Comparison of ENCODE assay signal across 23 cellular contexts in genomic region chr3:197796087-197796486, GRCh38. TPM values are rescaled to one million over a fixed set of nuclear protein-coding genes. Genes with fewer than 3 reads are reported as not detected.
DNase-seq lines count a peak whose midpoint lies in the region; ATAC-seq and TF ChIP-seq lines count a peak whose summit lies in the region.
"Had no signal": no experiment of that assay in that cellular context is flagged by ENCODE, and none has a peak within 500 bp of the region (broad histone marks: within the 10 kb centered on the region; RNA-seq: fewer than 3 reads in every experiment).

No MANE protein-coding gene starts in this region.

- H3K4me1 ChIP-seq in mammary epithelial cell (ENCODE audit: insufficient read depth, low read length), result peaks cover 27% of the 10 kb centered on the region
- peaks cover 0 to 58% (median 44%) of the 10 kb centered on the region in 4 donors for H3K4me1 ChIP-seq in sigmoid colon
- peaks cover 6% of the 10 kb centered on the region for H3K4me1 ChIP-seq in HAP-1

- H3K79me2 ChIP-seq in mammary epithelial cell (ENCODE audit: insufficient read depth, low read length), result peaks cover 97% of the 10 kb centered on the region

- TF ChIP-seq POLR2A in sigmoid colon (IDR thresholded peaks at IDR 0.05), result no peak

- CTCF ChIA-PET in MCF 10A (lab: Yijun Ruan, JAX) (interaction anchor here (1.0 to 1.6 kb wide), 2 partner anchors 12 to 82 kb away, joined by 4 to 7 read pairs; no protein-coding TSS in a partner anchor), mammary epithelial cell (lab: Charles Lee; ENCODE audit: low non-redundant PET) (no interaction called here), activated B cell treated with CpG ODN at 0.5 μM for 24 hours (lab: Charles Lee) (no interaction called here), RWPE1 (lab: Yijun Ruan, JAX) (no interaction called here)

- H3K36me3 Mint-ChIP-seq in MCF 10A (ENCODE audit: insufficient read depth, unreplicated experiment) (peaks cover 17% of the 10 kb centered on the region), IgD-negative memory B cell (no peaks in the 10 kb centered on the region), activated B cell treated with CpG ODN at 0.5 μM for 24 hours (ENCODE audit: low read depth) (peaks cover 8% of the 10 kb centered on the region)
- peaks cover 10 to 47% of the 10 kb centered on the region in 2 donors for H3K36me3 Mint-ChIP-seq in stimulated activated naive B cell treated with anti-CD40 and anti-IgM and Interleukin-4, amounts not matched to agents 10 μg/mL and 1 μg/mL and 100 μg/mL, for 72 hours

- no peak overlapping the region for H3K9ac ChIP-seq in mammary epithelial cell (ENCODE audit: insufficient read depth, low read length)

- no peak overlapping the region for H3K4me3 Mint-ChIP-seq in MCF 10A (ENCODE audit: unreplicated experiment)
- peak overlapping the region in 2 of 4 donors; percentile 0 to 17 for H3K4me3 Mint-ChIP-seq in IgD-negative memory B cell
- no peak overlapping the region for H3K4me3 Mint-ChIP-seq in activated B cell treated with CpG ODN at 0.5 μM for 24 hours
- H3K4me3 Mint-ChIP-seq in stimulated activated naive B cell treated with anti-CD40 and anti-IgM and Interleukin-4, amounts not matched to agents 10 μg/mL and 1 μg/mL and 100 μg/mL, for 72 hours, result peak overlapping the region in 1 of 2 donors; percentile 29
- H3K4me3 Mint-ChIP-seq: activated T-cell treated with anti-CD3 and anti-CD28 coated beads, Interleukin-2, amount 50 U/mL, for 4 hours; GM23338; nephron had no signal

- H4K20me1 ChIP-seq in mammary epithelial cell (ENCODE audit: insufficient read depth, low read length), result peaks cover 8% of the 10 kb centered on the region

- no peaks in the 10 kb centered on the region for H3K27me3 ChIP-seq in mammary epithelial cell (ENCODE audit: insufficient read depth, low read length)
- no peaks in the 10 kb centered on the region for H3K27me3 ChIP-seq in sigmoid colon
- H3K27me3 ChIP-seq in HAP-1 (ENCODE audit: low read depth), result no peaks in the 10 kb centered on the region
- H3K27me3 ChIP-seq: left lung, ovary, SJSA1, transverse colon had no signal

- H3K4me3 ChIP-seq in mammary epithelial cell (replicated peaks in 1 of 3; ENCODE audit: insufficient read depth in 1 of 3, low read depth in 2 of 3, low read length in 3 of 3) (no peak overlapping the region), sigmoid colon (no peak overlapping the region), HAP-1 (no peak overlapping the region)
- H3K4me3 ChIP-seq: GM23338, left lung, ovary, SJSA1, transverse colon had no signal

- H3K4me1 Mint-ChIP-seq in MCF 10A (ENCODE audit: insufficient read depth, unreplicated experiment) (peaks cover 28% of the 10 kb centered on the region), IgD-negative memory B cell (peaks cover 47 to 60% (median 58%) of the 10 kb centered on the region in 3 donors), activated B cell treated with CpG ODN at 0.5 μM for 24 hours (peaks cover 77% of the 10 kb centered on the region)
- peaks cover 40 to 76% of the 10 kb centered on the region in 2 donors for H3K4me1 Mint-ChIP-seq in stimulated activated naive B cell treated with anti-CD40 and anti-IgM and Interleukin-4, amounts not matched to agents 10 μg/mL and 1 μg/mL and 100 μg/mL, for 72 hours

- WGBS in mammary epithelial cell (ENCODE audit: low coverage, missing lambda C conversion rate), result 75% methylated on average over 4 of the region's 4 CpGs
- WGBS in sigmoid colon, 2 donors, result 63 to 67% methylated on average over 4 of the region's 4 CpGs

- no peak for DNase-seq in MCF 10A (ENCODE audit: unreplicated experiment)
- DNase-seq in mammary epithelial cell, result no peak
- DNase-seq in activated B cell treated with CpG ODN at 0.5 μM for 24 hours, result no peak
- no peak for DNase-seq in stimulated activated naive B cell treated with anti-CD40 and anti-IgM and Interleukin-4, amounts not matched to agents 10 μg/mL and 1 μg/mL and 100 μg/mL, for 72 hours
- DNase-seq in sigmoid colon, result no peak
- DNase-seq in RWPE1 (ENCODE audit: low spot score), result no peak
- no peak for DNase-seq in HAP-1 (ENCODE audit: low spot score in 2 of 2)
- DNase-seq: activated CD4-positive, alpha-beta T cell treated with anti-CD3 and anti-CD28 coated beads for 1 hour; activated T-cell treated with anti-CD3 and anti-CD28 coated beads, Interleukin-2, amount 50 U/mL, for 4 hours; C1 segment of cervical spinal cord; left lung; midbrain; NCI-H1105 treated with DMSO at 0.1 percent for 48 hours; NCI-H1930; NCI-H69; ovary; stimulated activated CD4-positive, alpha-beta T cell treated with anti-CD3 and anti-CD28 coated beads, Interleukin-2, amount 100 ng/mL, for 24 hours; transverse colon had no signal

- H3K36me3 ChIP-seq in mammary epithelial cell (ENCODE audit: insufficient read depth, low read length) (no peaks in the 10 kb centered on the region), sigmoid colon (no peaks in the 10 kb centered on the region), HAP-1 (replicated peaks) (0 out of 2 replicates have a peak, but pooled peaks cover 4% of the 10 kb centered on the region)
- H3K36me3 ChIP-seq: left lung, ovary, transverse colon had no signal

- POLR2A ChIA-PET in MCF 10A (lab: Yijun Ruan, JAX), result interaction anchor here (0.6 to 6.0 kb wide), 8 partner anchors 11 to 1156 kb away, joined by 3 to 55 read pairs (median 4); partner anchors contain the start of genes FYTTD1, NRROS and RPL35A
- POLR2A ChIA-PET in activated B cell treated with CpG ODN at 0.5 μM for 24 hours (lab: Charles Lee), result interaction anchor here (0.7 to 1.5 kb wide), 2 partner anchors 10 to 14 kb away, joined by 5 to 13 read pairs; no protein-coding TSS in a partner anchor
- POLR2A ChIA-PET in RWPE1 (lab: Yijun Ruan, JAX; ENCODE audit: low non-redundant PET), result no interaction called here

- intact Hi-C loops in MCF 10A (cut with micrococcal nuclease) (no loop called here), mammary epithelial cell (cut with micrococcal nuclease) (no loop called here), activated B cell treated with CpG ODN at 0.5 μM for 24 hours (cut with micrococcal nuclease) (no loop called here), sigmoid colon (cut with DNase I) (no loop called here)

- H3K4me2 ChIP-seq in mammary epithelial cell (ENCODE audit: insufficient read depth, low read depth, low read length), result no peak overlapping the region
- H3K4me2 ChIP-seq: GM23338 had no signal

- TF ChIP-seq EP300 in sigmoid colon (IDR thresholded peaks at IDR 0.05), result no peak

- H2AFZ ChIP-seq in mammary epithelial cell (ENCODE audit: low read depth, low read length), result no peak overlapping the region
- H2AFZ ChIP-seq: GM23338 had no signal

- ATAC-seq in activated B cell treated with CpG ODN at 0.5 μM for 24 hours (ENCODE audit: low read depth), result no peak
- ATAC-seq in stimulated activated naive B cell treated with anti-CD40 and anti-IgM and Interleukin-4, amounts not matched to agents 10 μg/mL and 1 μg/mL and 100 μg/mL, for 72 hours (replicated peaks), result no peak
- ATAC-seq: activated T-cell treated with anti-CD3 and anti-CD28 coated beads, Interleukin-2, amount 50 U/mL, for 4 hours; GM23338; left lung had no signal

- H3K27me3 Mint-ChIP-seq in MCF 10A (ENCODE audit: insufficient read depth, unreplicated experiment), result no peaks in the 10 kb centered on the region
- no peaks in the 10 kb centered on the region for H3K27me3 Mint-ChIP-seq in IgD-negative memory B cell
- no peaks in the 10 kb centered on the region for H3K27me3 Mint-ChIP-seq in activated B cell treated with CpG ODN at 0.5 μM for 24 hours
- H3K27me3 Mint-ChIP-seq in stimulated activated naive B cell treated with anti-CD40 and anti-IgM and Interleukin-4, amounts not matched to agents 10 μg/mL and 1 μg/mL and 100 μg/mL, for 72 hours, result no peaks in the 10 kb centered on the region

- dilution Hi-C loops in mammary epithelial cell (cut with HindIII; ENCODE audit: low sequenced_read_pairs), result loop anchor here (5.0 kb wide), 1 partner anchor 39 kb away; no protein-coding TSS in a partner anchor

- H3K9me3 Mint-ChIP-seq in MCF 10A (ENCODE audit: unreplicated experiment), result no peaks in the 10 kb centered on the region
- H3K9me3 Mint-ChIP-seq in IgD-negative memory B cell, result no peaks in the 10 kb centered on the region
- H3K9me3 Mint-ChIP-seq in activated B cell treated with CpG ODN at 0.5 μM for 24 hours, result no peaks in the 10 kb centered on the region
- no peaks in the 10 kb centered on the region for H3K9me3 Mint-ChIP-seq in stimulated activated naive B cell treated with anti-CD40 and anti-IgM and Interleukin-4, amounts not matched to agents 10 μg/mL and 1 μg/mL and 100 μg/mL, for 72 hours
- H3K9me3 Mint-ChIP-seq: activated T-cell treated with anti-CD3 and anti-CD28 coated beads, Interleukin-2, amount 50 U/mL, for 4 hours; GM23338; nephron had no signal

- in situ Hi-C loops in mammary epithelial cell (cut with MboI; ENCODE audit: low sequenced_read_pairs in 2 of 2), result no loop called here
- in situ Hi-C loops in HAP-1 (cut with MboI; ENCODE audit: low sequenced_read_pairs), result no loop called here

- H3K27ac ChIP-seq in mammary epithelial cell (ENCODE audit: insufficient read depth, low read depth, low read length) (no peak overlapping the region), sigmoid colon (no peak overlapping the region), RWPE1 (no peak overlapping the region)
- H3K27ac ChIP-seq: HL-60, left lung, ovary, SJSA1, transverse colon had no signal

- BruUV-seq in MCF 10A (replicated peaks; lab: Mats Ljungman, UMichigan), result no TSS peak
- BruUV-seq in mammary epithelial cell (replicated peaks; lab: Mats Ljungman, UMichigan), result no TSS peak

- TF ChIP-seq CTCF in MCF 10A (IDR thresholded peaks at IDR 0.05; ENCODE audit: unreplicated experiment) (no peak), mammary epithelial cell (conservative IDR thresholded peaks at IDR 0.05 in 1 of 2, IDR thresholded peaks at IDR 0.05 in 1 of 2; ENCODE audit: extremely low read depth in 1 of 2, insufficient read depth in 1 of 2, low read depth in 1 of 2, low read length in 2 of 2) (no peak), activated B cell treated with CpG ODN at 0.5 μM for 24 hours (IDR thresholded peaks at IDR 0.05) (no peak), sigmoid colon (IDR thresholded peaks at IDR 0.05) (no peak), RWPE1 (conservative IDR thresholded peaks at IDR 0.05; ENCODE audit: low read depth) (no peak)

- H3K27ac Mint-ChIP-seq in MCF 10A (ENCODE audit: low read depth, unreplicated experiment) (peak overlapping the region; percentile 90), IgD-negative memory B cell (peak overlapping the region in 2 of 3 donors; percentile 49 to 92), activated B cell treated with CpG ODN at 0.5 μM for 24 hours (peak overlapping the region; percentile 68)
- H3K27ac Mint-ChIP-seq in stimulated activated naive B cell treated with anti-CD40 and anti-IgM and Interleukin-4, amounts not matched to agents 10 μg/mL and 1 μg/mL and 100 μg/mL, for 72 hours, result peak overlapping the region; percentile 56
- H3K27ac Mint-ChIP-seq: GM23338, nephron had no signal

- H3K9me3 ChIP-seq in mammary epithelial cell (replicated peaks; ENCODE audit: insufficient read depth, low read length) (no peaks in the 10 kb centered on the region), sigmoid colon (no peaks in the 10 kb centered on the region), HAP-1 (no peaks in the 10 kb centered on the region)
- H3K9me3 ChIP-seq: left lung, ovary, SJSA1, transverse colon had no signal

RNA-seq across cellular contexts. Expression of gene LRCH3, which starts 5.0 kb away (rescaled TPM):
- total RNA-seq in MCF 10A (2022), result 55.3 and 58.8 TPM in 2 replicates
- 10 to 100 TPM; 45.8 to 49.0 TPM for total RNA-seq in mammary epithelial cell
- 19.1 TPM for polyA plus RNA-seq in mammary epithelial cell
- polyA minus RNA-seq in mammary epithelial cell, result 123 TPM
- 24.3 TPM for polyA plus RNA-seq in IgD-negative memory B cell
- 94.1 and 96.1 TPM in 2 replicates for total RNA-seq in activated B cell treated with CpG ODN at 0.5 μM for 24 hours
- total RNA-seq in sigmoid colon, result 100 to 1,000 TPM in 1 of 4 donors, 10 to 100 TPM in 3; 44.7 to 154 (median 49.4) TPM
- 10 to 100 TPM in 1 of 3 donors, 1 to 10 TPM in 2; 4.8 to 15.7 (median 5.5) TPM for polyA plus RNA-seq in sigmoid colon

RNA-seq across cellular contexts. Expression of gene FYTTD1, which starts 46.4 kb away (rescaled TPM):
- 45.9 and 46.3 TPM in 2 replicates for total RNA-seq in MCF 10A (2022)
- 10 to 100 TPM; 49.0 to 59.6 TPM for total RNA-seq in mammary epithelial cell
- polyA plus RNA-seq in mammary epithelial cell, result 21.9 TPM
- polyA minus RNA-seq in mammary epithelial cell, result 24.3 TPM
- polyA plus RNA-seq in IgD-negative memory B cell, result 65.5 TPM
- total RNA-seq in activated B cell treated with CpG ODN at 0.5 μM for 24 hours, result 78.6 and 84.2 TPM in 2 replicates
- 10 to 100 TPM; 46.4 to 63.9 (median 51.8) TPM for total RNA-seq in sigmoid colon
- polyA plus RNA-seq in sigmoid colon, result 10 to 100 TPM; 11.4 to 15.7 (median 13.2) TPM

RNA-seq across cellular contexts. Expression of gene RUBCN, which starts 59.4 kb away (rescaled TPM):
- total RNA-seq in MCF 10A (2022) (29.9 and 35.5 TPM in 2 replicates), mammary epithelial cell (10 to 100 TPM; 21.0 to 32.6 TPM), activated B cell treated with CpG ODN at 0.5 μM for 24 hours (196 and 217 TPM in 2 replicates), sigmoid colon (10 to 100 TPM; 35.2 to 41.8 (median 36.6) TPM)
- polyA plus RNA-seq in mammary epithelial cell (17.7 TPM), IgD-negative memory B cell (46.5 TPM), sigmoid colon (10 to 100 TPM in 1 of 3 donors, 1 to 10 TPM in 2; 2.4 to 20.4 (median 5.5) TPM)
- polyA minus RNA-seq in mammary epithelial cell, result 50.3 TPM
